ENCODE assay signal across 9 cellular contexts in genomic region chr5:727087-727486, GRCh38. TPM values are rescaled to one million over a fixed set of nuclear protein-coding genes. Genes with fewer than 3 reads are reported as not detected.
DNase-seq lines count a peak whose midpoint lies in the region; ATAC-seq and TF ChIP-seq lines count a peak whose summit lies in the region.
"Not testable (repeated sequence)": the region's sequence is repeated elsewhere in the genome, so short reads cannot be mapped to it uniquely, and the experiment has no call there.
"Had no signal": no experiment of that assay in that cellular context is flagged by ENCODE, and none has a peak within 500 bp of the region (broad histone marks: within the 10 kb centered on the region; RNA-seq: fewer than 3 reads in every experiment).

No MANE protein-coding gene starts in this region.

- TF ChIP-seq POLR2A in HCT116 (IDR thresholded peaks at IDR 0.05; ENCODE audit: borderline replicate concordance, extremely low read depth, insufficient read depth, insufficient read length); body of pancreas (IDR thresholded peaks at IDR 0.05): not testable (repeated sequence)

- RAD21 ChIA-PET in HCT116 (lab: Charles Lee; ENCODE audit: low non-redundant PET in 1 of 2, low total read pairs in 2 of 2, uncharacterized antibody in 2 of 2, unreplicated experiment in 2 of 2), result not testable (repeated sequence)

- not testable (repeated sequence) for H3K4me1 Mint-ChIP-seq in endodermal cell; type B pancreatic cell (ENCODE audit: unreplicated experiment)

- POLR2A ChIA-PET in HCT116 (lab: Charles Lee); OCI-LY7 (lab: Charles Lee): not testable (repeated sequence)

- DNase-seq in HCT116 (ENCODE audit: low read depth, low spot score) (peak; percentile 16), OCI-LY7 (ENCODE audit: low spot score) (peak; percentile 2), endodermal cell (peak; percentile 77), iPS DF 4.7 (ENCODE audit: extremely low read depth, low spot score) (peak; percentile 7)
- DNase-seq in body of pancreas; lung (ENCODE audit: low spot score); type B pancreatic cell (ENCODE audit: extremely low spot score, unreplicated experiment): not testable (repeated sequence)

- not testable (repeated sequence) for H3K36me3 Mint-ChIP-seq in endodermal cell (ENCODE audit: low read depth); type B pancreatic cell

- intact Hi-C loops in HCT116 (cut with micrococcal nuclease); OCI-LY7 (cut with micrococcal nuclease; ENCODE audit: unreplicated experiment); body of pancreas (cut with DNase I): not testable (repeated sequence)

- not testable (repeated sequence) for H3K4me1 ChIP-seq in HCT116 (ENCODE audit: control insufficient read depth in 1 of 2, insufficient read depth in 2 of 2, low read length in 2 of 2); OCI-LY7 (ENCODE audit: insufficient read depth, low read length, poor library complexity, severe bottlenecking); body of pancreas; endodermal cell (ENCODE audit: control insufficient read depth, insufficient read depth, low read length); lung (ENCODE audit: control insufficient read depth in 2 of 2, insufficient read depth in 2 of 2, low read length in 2 of 2)

- H3K36me3 ChIP-seq in HCT116 (ENCODE audit: control insufficient read depth in 1 of 2, insufficient read depth in 2 of 2, low read length in 2 of 2); OCI-LY7 (ENCODE audit: insufficient read depth, low read length); body of pancreas (replicated peaks in 1 of 2; ENCODE audit: insufficient read depth in 1 of 2, low read depth in 2 of 2); endodermal cell (ENCODE audit: control insufficient read depth, insufficient read depth, low read length); lung (ENCODE audit: control insufficient read depth in 2 of 2, insufficient read depth in 2 of 2, low read length in 2 of 2): not testable (repeated sequence)

- not testable (repeated sequence) for H3K4me2 ChIP-seq in HCT116 (ENCODE audit: low read length); OCI-LY7 (ENCODE audit: low read length)

- H3K9me2 ChIP-seq in HCT116 (ENCODE audit: insufficient read depth); OCI-LY7 (ENCODE audit: insufficient read depth, low read length): not testable (repeated sequence)

- H2AFZ ChIP-seq in HCT116 (ENCODE audit: low read depth, low read length, poor library complexity, severe bottlenecking); OCI-LY7 (ENCODE audit: low read length): not testable (repeated sequence)

- peaks cover 10% of the 10 kb centered on the region for H3K27me3 Mint-ChIP-seq in endodermal cell (ENCODE audit: insufficient read depth)
- H3K27me3 Mint-ChIP-seq in type B pancreatic cell, result not testable (repeated sequence)

- CTCF ChIA-PET in HCT116 (lab: Charles Lee); OCI-LY7 (lab: Charles Lee; ENCODE audit: unreplicated experiment): not testable (repeated sequence)

- not testable (repeated sequence) for H3K4me3 ChIP-seq in HCT116 (replicated peaks in 1 of 2; ENCODE audit: low read depth in 1 of 2, low read length in 2 of 2); OCI-LY7 (ENCODE audit: low read depth, low read length, poor library complexity, severe bottlenecking); body of pancreas; endodermal cell (ENCODE audit: low read length); lung

- peak; percentile 34 for TF ChIP-seq RAD21 in HCT116 (IDR thresholded peaks at IDR 0.05; ENCODE audit: low read depth)

- BruUV-seq in HCT116 (replicated peaks; lab: Mats Ljungman, UMichigan); OCI-LY7 (replicated peaks; lab: Mats Ljungman, UMichigan): not testable (repeated sequence)

- WGBS in body of pancreas, 2 donors, result 32 to 62% methylated on average over 4 to 7 of the region's 9 CpGs
- no CpG with 5 or more reads among the region's 9 CpGs for WGBS in endodermal cell (ENCODE audit: insufficient coverage in 1 of 2, insufficient read length in 1 of 2), 2 experiments
- 43 to 71% methylated on average over 4 to 7 of the region's 9 CpGs for WGBS in lung, 2 donors

- not testable (repeated sequence) for H3K27ac ChIP-seq in HCT116 (ENCODE audit: low read depth, low read length); OCI-LY7 (ENCODE audit: low read depth, low read length, poor library complexity, severe bottlenecking); body of pancreas; endodermal cell (ENCODE audit: low read depth, low read length); lung (ENCODE audit: low read depth in 1 of 2, low read length in 1 of 2)

- not testable (repeated sequence) for H3K4me3 Mint-ChIP-seq in endodermal cell, type B pancreatic cell

- not testable (repeated sequence) for H3K79me2 ChIP-seq in HCT116 (ENCODE audit: insufficient read depth, low read length); OCI-LY7 (ENCODE audit: insufficient read depth, low read depth, low read length)

- H3K9me3 Mint-ChIP-seq in endodermal cell, type B pancreatic cell: not testable (repeated sequence)

- not testable (repeated sequence) for H4K20me1 ChIP-seq in HCT116 (ENCODE audit: insufficient read depth); OCI-LY7 (ENCODE audit: insufficient read depth, low read length)

- not testable (repeated sequence) for H3K27ac Mint-ChIP-seq in endodermal cell, type B pancreatic cell

- ATAC-seq in HCT116 (peak; percentile 96), body of pancreas (peak; percentile 47), lung (ENCODE audit: insufficient read depth, low FRiP score) (peak; percentile 82)

- not testable (repeated sequence) for H3K9ac ChIP-seq in HCT116 (ENCODE audit: low read length); endodermal cell (ENCODE audit: extremely low read depth, low read length, poor library complexity, severe bottlenecking)

- H3K27me3 ChIP-seq in HCT116 (ENCODE audit: insufficient read depth, low read length); body of pancreas; endodermal cell (ENCODE audit: control insufficient read depth, insufficient read depth, low read length, poor library complexity, severe bottlenecking); lung (ENCODE audit: control insufficient read depth, insufficient read depth): not testable (repeated sequence)

- H3K9me3 ChIP-seq in HCT116 (ENCODE audit: control insufficient read depth in 1 of 2, insufficient read depth in 1 of 2, low read depth in 1 of 2, low read length in 2 of 2); OCI-LY7 (ENCODE audit: low read length); body of pancreas; endodermal cell (ENCODE audit: control insufficient read depth, low read length); lung (ENCODE audit: control insufficient read depth in 2 of 2, insufficient read depth in 1 of 2, low read length in 1 of 2): not testable (repeated sequence)

- TF ChIP-seq CTCF in HCT116 (IDR thresholded peaks at IDR 0.05 in 2 of 3, conservative IDR thresholded peaks at IDR 0.05 in 1 of 3; ENCODE audit: borderline replicate concordance in 1 of 3, insufficient read depth in 1 of 3, low read depth in 2 of 3, low read length in 2 of 3) (0 out of 6 replicates have a peak, but pooled peaks of 1 of the 3 experiments have one; percentile 15), endodermal cell (conservative IDR thresholded peaks at IDR 0.05) (peak; percentile 61), type B pancreatic cell (conservative IDR thresholded peaks at IDR 0.05) (peak; percentile 40)
- TF ChIP-seq CTCF in OCI-LY7 (conservative IDR thresholded peaks at IDR 0.05; ENCODE audit: low read length); body of pancreas (IDR thresholded peaks at IDR 0.05); lung (IDR thresholded peaks at IDR 0.05; ENCODE audit: control extremely low read depth, extremely low read depth): not testable (repeated sequence)

RNA-seq across cellular contexts. Expression of gene TPPP, which starts 33.9 kb away (rescaled TPM):
- total RNA-seq in HCT116 (2021; ENCODE audit: unreplicated experiment), result 3.9 TPM
- polyA plus RNA-seq in HCT116 (2012), result 3.9 and 4.3 TPM in 2 replicates
- total RNA-seq in OCI-LY7 (2014; rRNA removed; shearing (Covaris generic)), result not detected in 2 replicates
- total RNA-seq in OCI-LY7 (2022), result not detected in 2 replicates
- 1 to 10 TPM; 2.6 to 5.2 TPM for total RNA-seq in body of pancreas
- under 1 TPM; 0.22 to 0.70 TPM for total RNA-seq in endodermal cell
- 2.0 TPM for polyA plus RNA-seq in endodermal cell (2013, experiment 1 of 2)
- 1.5 TPM for polyA plus RNA-seq in endodermal cell (2013, experiment 2 of 2)
- 10 to 100 TPM in 1 of 2 donors, 1 to 10 TPM in 1; 6.4 to 24.1 TPM for total RNA-seq in lung
- 1 to 10 TPM; 3.7 to 5.2 TPM for polyA plus RNA-seq in lung
- 3.6 and 5.0 TPM in 2 replicates for total RNA-seq in type B pancreatic cell (ENCODE audit: low replicate concordance)
- total RNA-seq: LHCN-M2 had no signal

RNA-seq across cellular contexts. Expression of gene ZDHHC11B, which starts 57.4 kb away (rescaled TPM):
- 3.8 TPM for total RNA-seq in HCT116 (2021; ENCODE audit: unreplicated experiment)
- polyA plus RNA-seq in HCT116 (2012), result 2.3 and 3.2 TPM in 2 replicates
- total RNA-seq in OCI-LY7 (2014; rRNA removed; shearing (Covaris generic)), result not detected in 2 replicates
- total RNA-seq in OCI-LY7 (2022), result 0.26 and 0.29 TPM in 2 replicates
- 1 to 10 TPM; 6.2 to 8.9 TPM for total RNA-seq in body of pancreas
- total RNA-seq in endodermal cell, result 1 to 10 TPM in 1 of 2 donors, under 1 TPM in 1; 0.75 to 1.3 TPM
- 2.3 TPM for polyA plus RNA-seq in endodermal cell (2013, experiment 1 of 2)
- 1.9 TPM for polyA plus RNA-seq in endodermal cell (2013, experiment 2 of 2)
- 10 to 100 TPM in 1 of 2 donors, 1 to 10 TPM in 1; 6.9 to 44.4 TPM for total RNA-seq in lung
- polyA plus RNA-seq in lung, result 1 to 10 TPM; 3.1 to 5.2 TPM
- 2.2 and 4.0 TPM in 2 replicates for total RNA-seq in type B pancreatic cell (ENCODE audit: low replicate concordance)
- total RNA-seq: LHCN-M2 had no signal
- polyA plus RNA-seq: CD4-positive, CD25-positive, alpha-beta regulatory T cell had no signal
